8 cellular contexts compared by ENCODE assay signal in the genomic region with DNA sequence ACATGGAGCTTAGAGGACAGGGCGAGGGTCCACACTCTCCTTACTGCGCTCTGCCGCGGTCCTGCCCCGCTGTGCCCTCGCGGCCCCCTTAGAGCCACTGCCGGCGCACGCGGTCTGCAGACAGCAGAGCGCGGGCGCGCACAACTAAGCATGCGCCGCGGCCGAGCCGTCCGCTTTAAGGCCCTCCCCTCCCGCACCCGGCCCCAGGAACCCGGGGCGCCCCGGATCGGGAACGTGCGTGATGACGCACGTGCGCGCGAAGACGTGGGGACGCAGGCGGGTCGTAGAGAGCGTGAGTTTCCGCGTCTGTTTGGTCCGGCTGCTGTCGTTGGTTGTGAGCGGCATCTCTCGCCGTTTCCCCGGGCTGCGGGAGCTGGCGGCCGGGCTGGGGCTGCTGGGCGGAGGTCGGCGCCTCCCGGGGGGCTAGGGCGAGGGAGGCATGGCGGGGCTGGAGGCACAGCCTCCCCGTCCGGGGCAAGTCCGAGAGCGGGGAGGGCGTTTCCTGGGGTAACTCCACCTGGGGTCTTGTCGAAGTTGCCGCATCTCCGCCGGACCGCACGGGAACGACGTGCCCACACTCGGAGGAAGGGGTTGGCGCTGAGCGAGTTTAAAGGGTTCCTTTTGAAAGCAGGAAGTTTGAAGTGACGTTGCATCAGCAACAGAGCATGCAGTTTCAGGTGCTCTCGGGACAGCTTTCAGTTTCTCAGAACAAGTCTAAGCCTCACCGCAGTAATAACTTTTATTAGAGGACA. TPM values are rescaled to one million over a fixed set of nuclear protein-coding genes. Genes with fewer than 3 reads are reported as not detected.
DNase-seq lines count a peak whose midpoint lies in the region; ATAC-seq and TF ChIP-seq lines count a peak whose summit lies in the region.

A gene with protein sequence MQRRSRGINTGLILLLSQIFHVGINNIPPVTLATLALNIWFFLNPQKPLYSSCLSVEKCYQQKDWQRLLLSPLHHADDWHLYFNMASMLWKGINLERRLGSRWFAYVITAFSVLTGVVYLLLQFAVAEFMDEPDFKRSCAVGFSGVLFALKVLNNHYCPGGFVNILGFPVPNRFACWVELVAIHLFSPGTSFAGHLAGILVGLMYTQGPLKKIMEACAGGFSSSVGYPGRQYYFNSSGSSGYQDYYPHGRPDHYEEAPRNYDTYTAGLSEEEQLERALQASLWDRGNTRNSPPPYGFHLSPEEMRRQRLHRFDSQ (plus strand): TSS at position 259 of the 752 bp plus-strand sequence. CDS start 28,640 bp downstream, outside the sequence.

- peaks cover 4% of the 10 kb centered on the region for H3K9me3 Mint-ChIP-seq in chondrocyte (ENCODE audit: low read depth)

- DNase-seq in AG09319 (ENCODE audit: extremely low read depth, low read depth) (peak; percentile 88), NCI-H460 (ENCODE audit: extremely low read depth, low read depth) (peak; percentile 95), chondrocyte (ENCODE audit: low spot score) (peak; percentile 94), kidney epithelial cell (ENCODE audit: low read depth) (peak; percentile 70)
- peak; percentile 86 to 93 for DNase-seq in activated CD4-positive, alpha-beta T cell treated with anti-CD3 and anti-CD28 coated beads for 24 hours (ENCODE audit: low read depth in 2 of 2)
- DNase-seq in stimulated activated CD4-positive, alpha-beta T cell treated with anti-CD3 and anti-CD28 coated beads, Interleukin-15, amount 100 ng/mL, for 48 hours (ENCODE audit: low read depth in 2 of 2): peak; percentile 90

- no peaks in the 10 kb centered on the region for H3K27me3 Mint-ChIP-seq in chondrocyte (ENCODE audit: low read depth)

- no peaks in the 10 kb centered on the region for H3K27me3 ChIP-seq in kidney epithelial cell (ENCODE audit: control insufficient read depth, insufficient read depth, low read length)

- peak within 1 kb of the TSS; percentile 67 for H3K4me3 ChIP-seq in kidney epithelial cell (ENCODE audit: low read depth, low read length)

- peak within 1 kb of the TSS; percentile 86 for H3K4me3 Mint-ChIP-seq in chondrocyte (ENCODE audit: unreplicated experiment)

- no peaks in the 10 kb centered on the region for H3K36me3 Mint-ChIP-seq in chondrocyte (ENCODE audit: low read depth)

- ATAC-seq in GM19025 (IDR thresholded peaks at IDR 0.05; ENCODE audit: low read depth, unreplicated experiment) (peak; percentile 82), HG03342 (IDR thresholded peaks at IDR 0.05; ENCODE audit: unreplicated experiment) (peak; percentile 82)

- H3K27ac Mint-ChIP-seq in chondrocyte (ENCODE audit: unreplicated experiment): peak within 1 kb of the TSS; percentile 98

- H3K4me1 Mint-ChIP-seq in chondrocyte (ENCODE audit: low read depth): peaks cover 23% of the 10 kb centered on the region

- no peak for TF ChIP-seq CTCF in AG09319 (IDR thresholded peaks at IDR 0.05; ENCODE audit: low read depth, low read length)
- no peak for TF ChIP-seq CTCF in chondrocyte (IDR thresholded peaks at IDR 0.05)
- no peak for TF ChIP-seq CTCF in kidney epithelial cell (IDR thresholded peaks at IDR 0.05; ENCODE audit: insufficient read depth, low read length, poor library complexity, severe bottlenecking)

- no peaks in the 10 kb centered on the region for H3K36me3 ChIP-seq in kidney epithelial cell (ENCODE audit: control insufficient read depth, insufficient read depth, low read length)

RNA-seq across cellular contexts. Expression of the gene that starts here (rescaled TPM):
- 35.0 and 47.7 TPM in 2 replicates for total RNA-seq in NCI-H460 (2014; rRNA removed; shearing (Covaris generic))
- polyA plus RNA-seq in NCI-H460 (2014; cell fraction: nucleus; rRNA removed): 12.1 and 20.3 TPM in 2 replicates
- total RNA-seq in chondrocyte: 28.8 to 33.6 TPM (median 30.0 TPM) in 3 replicates
- total RNA-seq in kidney epithelial cell: 23.7 and 30.1 TPM in 2 replicates

Comparison
In these comparisons a context has a peak if more than half of its experiments do, and no peak if none do; other contexts are left out.
1. Peak in every context shown above with its lines: DNase-seq, ATAC-seq and H3K4me3 ChIP-seq.